ENCODE assay signal across 31 cellular contexts in genomic region chr12:12627308-12627827, GRCh38.
"Had no signal": no experiment of that assay in that cellular context is flagged by ENCODE, and none has a peak within 500 bp of the region (broad histone marks: within the 10 kb centered on the region; RNA-seq: fewer than 3 reads in every experiment).

No MANE protein-coding gene starts in this region.

- H3K27ac ChIP-seq: body of pancreas, colonic mucosa, dorsolateral prefrontal cortex, esophagus muscularis mucosa, foreskin keratinocyte, gastrocnemius medialis, heart left ventricle had no signal

- H3K36me3 ChIP-seq: colonic mucosa, gastrocnemius medialis had no signal

- H3K27me3 Mint-ChIP-seq: activated CD4-positive, alpha-beta memory T cell treated with anti-CD3 and anti-CD28 coated beads for 36 hours; activated CD4-positive, alpha-beta T cell treated with anti-CD3 and anti-CD28 coated beads for 36 hours; activated CD4-positive, alpha-beta T cell treated with anti-CD3 and anti-CD28 coated beads, Interleukin-2, amount 10 ng/mL, durations not matched to agents 24 days and 14 days; activated CD8-positive, alpha-beta memory T cell treated with anti-CD3 and anti-CD28 coated beads, Interleukin-2, amount 10 ng/mL, durations not matched to agents 7 days and 5 days; activated naive CD4-positive, alpha-beta T cell treated with anti-CD3 and anti-CD28 coated beads, Interleukin-2, amount 10 ng/mL, durations not matched to agents 7 days and 5 days; activated naive CD8-positive, alpha-beta T cell had no signal

- H3K27me3 ChIP-seq: body of pancreas, colonic mucosa, dorsolateral prefrontal cortex, esophagus muscularis mucosa, foreskin keratinocyte, gastrocnemius medialis, heart left ventricle had no signal

- H3K4me1 ChIP-seq: colonic mucosa, foreskin keratinocyte had no signal

- ATAC-seq: activated CD4-positive, alpha-beta T cell treated with anti-CD3 and anti-CD28 coated beads for 36 hours; activated CD8-positive, alpha-beta memory T cell treated with anti-CD3 and anti-CD28 coated beads, Interleukin-2, amount 10 ng/mL, durations not matched to agents 7 days and 5 days; activated CD8-positive, alpha-beta T cell treated with anti-CD3 and anti-CD28 coated beads, Interleukin-2, amount 10 ng/mL, durations not matched to agents 7 days and 5 days; body of pancreas; foreskin keratinocyte; gastrocnemius medialis; heart left ventricle had no signal

- DNase-seq: activated CD4-positive, alpha-beta memory T cell treated with anti-CD3 and anti-CD28 coated beads for 36 hours; activated CD4-positive, alpha-beta T cell treated with anti-CD3 and anti-CD28 coated beads for 36 hours; activated CD4-positive, alpha-beta T cell treated with anti-CD3 and anti-CD28 coated beads, Interleukin-2, amount 10 ng/mL, durations not matched to agents 24 days and 14 days; activated CD4-positive, CD25-positive, alpha-beta regulatory T cell; activated CD4-positive, CD25-positive, alpha-beta regulatory T cell treated with anti-CD3 and anti-CD28 coated beads, Interleukin-2, amount 50 U/mL, for 72 hours; activated CD8-positive, alpha-beta memory T cell treated with anti-CD3 and anti-CD28 coated beads, Interleukin-2, amount 10 ng/mL, durations not matched to agents 7 days and 5 days; activated CD8-positive, alpha-beta memory T cell treated with anti-CD3 and anti-CD28 coated beads, Interleukin-2, amount 50 U/mL, for 4 hours; activated CD8-positive, alpha-beta T cell treated with anti-CD3 and anti-CD28 coated beads, Interleukin-2, amount 10 ng/mL, durations not matched to agents 7 days and 5 days; activated effector memory CD4-positive, alpha-beta T cell treated with anti-CD3 and anti-CD28 coated beads, Interleukin-2, amount 50 U/mL, for 16 hours; activated naive CD4-positive, alpha-beta T cell treated with anti-CD3 and anti-CD28 coated beads, Interleukin-2, amount 10 ng/mL, durations not matched to agents 7 days and 5 days; activated T-cell treated with anti-CD3 and anti-CD28 coated beads, Interleukin-2, amount 50 U/mL, for 1 hour; activated T-cell treated with anti-CD3 and anti-CD28 coated beads, Interleukin-2, amount 50 U/mL, for 48 hours; amniotic stem cell; anterior cingulate cortex; body of pancreas; caudate nucleus; cerebellar nuclear complex; colonic mucosa; dorsolateral prefrontal cortex; effector memory CD4-positive, alpha-beta T cell; erythroblast; gastrocnemius medialis; glutamatergic neuron; heart left ventricle; hypothalamus; T-helper 2 cell had no signal

- H3K9me3 ChIP-seq: body of pancreas, colonic mucosa, gastrocnemius medialis had no signal

- H3K27ac Mint-ChIP-seq: activated CD4-positive, alpha-beta memory T cell treated with anti-CD3 and anti-CD28 coated beads for 36 hours; activated CD4-positive, alpha-beta T cell treated with anti-CD3 and anti-CD28 coated beads for 36 hours; activated CD4-positive, alpha-beta T cell treated with anti-CD3 and anti-CD28 coated beads, Interleukin-2, amount 10 ng/mL, durations not matched to agents 24 days and 14 days; activated CD8-positive, alpha-beta memory T cell treated with anti-CD3 and anti-CD28 coated beads, Interleukin-2, amount 10 ng/mL, durations not matched to agents 7 days and 5 days; activated CD8-positive, alpha-beta T cell treated with anti-CD3 and anti-CD28 coated beads, Interleukin-2, amount 10 ng/mL, durations not matched to agents 7 days and 5 days; activated naive CD4-positive, alpha-beta T cell treated with anti-CD3 and anti-CD28 coated beads, Interleukin-2, amount 10 ng/mL, durations not matched to agents 7 days and 5 days; activated T-helper 1 cell treated with anti-CD3 and anti-CD28 coated beads, Interleukin-12 subunit alpha, Interleukin-12 subunit beta, Interleukin-2, Interleukin-4 antibody, amounts not matched to agents 30 ng/mL and 10 ng/mL and 1 ng/mL, durations not matched to agents 14 hours and 24 hours and 36 hours; activated T-helper 2 cell treated with anti-CD3 and anti-CD28 coated beads, Interferon-gamma antibody, Interleukin-2, Interleukin-4, amounts not matched to agents 10 μg/mL and 5 μg/mL and 100 μg/mL, durations not matched to agents 14 hours and 24 hours and 36 hours had no signal

- H3K4me3 ChIP-seq: body of pancreas, colonic mucosa, dorsolateral prefrontal cortex, esophagus muscularis mucosa, gastrocnemius medialis, heart left ventricle had no signal

- H3K4me3 Mint-ChIP-seq: activated CD4-positive, alpha-beta memory T cell treated with anti-CD3 and anti-CD28 coated beads for 36 hours; activated CD4-positive, alpha-beta T cell treated with anti-CD3 and anti-CD28 coated beads for 36 hours; activated CD4-positive, alpha-beta T cell treated with anti-CD3 and anti-CD28 coated beads, Interleukin-2, amount 10 ng/mL, durations not matched to agents 24 days and 14 days; activated CD8-positive, alpha-beta memory T cell treated with anti-CD3 and anti-CD28 coated beads, Interleukin-2, amount 10 ng/mL, durations not matched to agents 7 days and 5 days; activated CD8-positive, alpha-beta T cell treated with anti-CD3 and anti-CD28 coated beads, Interleukin-2, amount 10 ng/mL, durations not matched to agents 7 days and 5 days; activated naive CD4-positive, alpha-beta T cell treated with anti-CD3 and anti-CD28 coated beads, Interleukin-2, amount 10 ng/mL, durations not matched to agents 7 days and 5 days; activated naive CD8-positive, alpha-beta T cell; activated T-helper 1 cell treated with anti-CD3 and anti-CD28 coated beads, Interleukin-12 subunit alpha, Interleukin-12 subunit beta, Interleukin-2, Interleukin-4 antibody, amounts not matched to agents 30 ng/mL and 10 ng/mL and 1 ng/mL, durations not matched to agents 14 hours and 24 hours and 36 hours had no signal
